1 cellular context compared by ENCODE assay signal in genomic region chr16:4309102-4309832, GRCh38.
TF ChIP-seq lines count a peak whose summit lies in the region.

No MANE protein-coding gene starts in this region.

TF ChIP-seq in IMR-90, 13 proteins besides CTCF, POLR2A, EP300 and RAD21 (continued from another document):
- TF ChIP-seq USF2 (IDR thresholded peaks at IDR 0.05; ENCODE audit: low read depth, low read length): no peak
- TF ChIP-seq MAFK (IDR thresholded peaks at IDR 0.05; ENCODE audit: low read depth, low read length): no peak
- no peak for TF ChIP-seq CHD1 (IDR thresholded peaks at IDR 0.05; ENCODE audit: low read depth, low read length)
- no peak for TF ChIP-seq SMC3 (IDR thresholded peaks at IDR 0.05; ENCODE audit: low read depth, low read length)
- no peak for TF ChIP-seq MAZ (IDR thresholded peaks at IDR 0.05; ENCODE audit: borderline replicate concordance, low read depth, low read length)
- TF ChIP-seq RCOR1 (IDR thresholded peaks at IDR 0.05; ENCODE audit: insufficient replicate concordance, low read length): no peak
